ENCODE assay signal across 10 cellular contexts in genomic region chr18:12837747-12838146, GRCh38. TPM values are rescaled to one million over a fixed set of nuclear protein-coding genes. Genes with fewer than 3 reads are reported as not detected.
A peak's percentile ranks its signal among the peaks of the same experiment; 100 is the strongest.
DNase-seq lines count a peak whose midpoint lies in the region; ATAC-seq and TF ChIP-seq lines count a peak whose summit lies in the region.
"Had no signal": no experiment of that assay in that cellular context is flagged by ENCODE, and none has a peak within 500 bp of the region (broad histone marks: within the 10 kb centered on the region; RNA-seq: fewer than 3 reads in every experiment).

No MANE protein-coding gene starts in this region.

- POLR2A ChIA-PET in OCI-LY7 (lab: Charles Lee), result interaction anchor here (1.4 kb wide), 2 partner anchors 12 to 15 kb away, joined by 3 to 4 read pairs; no protein-coding TSS in a partner anchor

- no peak for TF ChIP-seq EP300 in esophagus muscularis mucosa (IDR thresholded peaks at IDR 0.05)

- peaks cover 29% of the 10 kb centered on the region; the same call in 1 of the 2 replicates for H4K20me1 ChIP-seq in OCI-LY7 (ENCODE audit: insufficient read depth, low read length)

- no peak overlapping the region for H2AFZ ChIP-seq in OCI-LY7 (ENCODE audit: low read length)

- peak; percentile 39 for ATAC-seq in omental fat pad (ENCODE audit: low FRiP score)

- intact Hi-C loops in OCI-LY7 (cut with micrococcal nuclease; ENCODE audit: unreplicated experiment) (loop anchor here (5.0 kb wide), 2 partner anchors 85 to 110 kb away; partner anchors contain the start of gene SEH1L), esophagus muscularis mucosa (cut with DNase I) (no loop called here)

- peaks cover 60% of the 10 kb centered on the region for H3K36me3 ChIP-seq in OCI-LY7 (ENCODE audit: insufficient read depth, low read length)
- H3K36me3 ChIP-seq in esophagus muscularis mucosa, result peaks cover 0 to 25% (median 11%) of the 10 kb centered on the region in 4 donors
- H3K36me3 ChIP-seq: HAP-1 had no signal

- peak; percentile 13 for DNase-seq in GM04504 (ENCODE audit: low read depth)
- no peak for DNase-seq in OCI-LY7 (ENCODE audit: low spot score)
- DNase-seq in choroid plexus epithelial cell (ENCODE audit: low read depth), result peak; percentile 68
- DNase-seq in omental fat pad (ENCODE audit: low spot score), result no peak
- DNase-seq in RKO (ENCODE audit: low spot score), result no peak
- no peak for DNase-seq in NCI-H524 (lab: John Stamatoyannopoulos, UW)
- DNase-seq in esophagus muscularis mucosa (ENCODE audit: extremely low spot score), result no peak
- DNase-seq in islet precursor cell, result no peak
- DNase-seq: NCI-H1105 treated with DMSO at 0.1 percent for 48 hours had no signal

- H3K4me3 ChIP-seq in OCI-LY7 (ENCODE audit: low read depth, low read length, poor library complexity, severe bottlenecking) (no peak overlapping the region), choroid plexus epithelial cell (ENCODE audit: low read depth, low read length) (no peak overlapping the region), esophagus muscularis mucosa (no peak overlapping the region)
- H3K4me3 ChIP-seq: HAP-1 had no signal

- H3K4me2 ChIP-seq in OCI-LY7 (ENCODE audit: low read length), result peak overlapping the region; percentile 76

- no peak for TF ChIP-seq POLR2A in esophagus muscularis mucosa (IDR thresholded peaks at IDR 0.05; ENCODE audit: low read depth)

- no peaks in the 10 kb centered on the region for H3K9me2 ChIP-seq in OCI-LY7 (ENCODE audit: insufficient read depth, low read length)

- H3K27ac ChIP-seq in OCI-LY7 (ENCODE audit: low read depth, low read length, poor library complexity, severe bottlenecking), result no peak overlapping the region
- peak overlapping the region in 2 of 4 donors; percentile 52 to 65 for H3K27ac ChIP-seq in esophagus muscularis mucosa (replicated peaks in 1 of 4)

- TF ChIP-seq CTCF in OCI-LY7 (conservative IDR thresholded peaks at IDR 0.05; ENCODE audit: low read length) (no peak), choroid plexus epithelial cell (conservative IDR thresholded peaks at IDR 0.05; ENCODE audit: low read depth, low read length) (no peak), omental fat pad (IDR thresholded peaks at IDR 0.05) (no peak), esophagus muscularis mucosa (IDR thresholded peaks at IDR 0.05) (no peak)

- peaks cover 39% of the 10 kb centered on the region for H3K4me1 ChIP-seq in OCI-LY7 (ENCODE audit: insufficient read depth, low read length, poor library complexity, severe bottlenecking)
- H3K4me1 ChIP-seq in esophagus muscularis mucosa, result peaks cover 4 to 10% (median 8%) of the 10 kb centered on the region in 4 donors

- CTCF ChIA-PET in OCI-LY7 (lab: Charles Lee; ENCODE audit: unreplicated experiment), result no interaction called here

- H3K9me3 ChIP-seq in OCI-LY7 (ENCODE audit: low read length) (no peaks in the 10 kb centered on the region), esophagus muscularis mucosa (no peaks in the 10 kb centered on the region)
- H3K9me3 ChIP-seq: HAP-1 had no signal

- H3K27me3 ChIP-seq in esophagus muscularis mucosa, result no peaks in the 10 kb centered on the region

- H3K79me2 ChIP-seq in OCI-LY7 (ENCODE audit: insufficient read depth, low read depth, low read length), result peaks cover 47% of the 10 kb centered on the region

- no TSS peak for BruUV-seq in OCI-LY7 (replicated peaks; lab: Mats Ljungman, UMichigan)

RNA-seq across cellular contexts. Expression of gene PTPN2, which starts 46.3 kb away (rescaled TPM):
- total RNA-seq in OCI-LY7 (2014; rRNA removed; shearing (Covaris generic)), result 69.7 and 85.0 TPM in 2 replicates
- total RNA-seq in OCI-LY7 (2022) (54.9 and 64.2 TPM in 2 replicates), omental fat pad (10 to 100 TPM; 27.2 to 97.9 (median 39.9) TPM), esophagus muscularis mucosa (10 to 100 TPM; 14.3 to 27.5 (median 18.0) TPM)

Comparison
In these comparisons a context has a peak if more than half of its experiments do, and no peak if none do; other contexts are left out.
1. DNase-seq: peak in GM04504 (single experiment) and choroid plexus epithelial cell (single experiment); none in OCI-LY7 (single experiment), omental fat pad (single experiment), RKO (single experiment), NCI-H524 (0 of 2), esophagus muscularis mucosa (single experiment) and islet precursor cell (single experiment).